Comparison of ENCODE assay signal across 12 cellular contexts in genomic region chr5:139019880-139020279, GRCh38.
"Had no signal": no experiment of that assay in that cellular context is flagged by ENCODE, and none has a peak within 500 bp of the region (broad histone marks: within the 10 kb centered on the region; RNA-seq: fewer than 3 reads in every experiment).

No MANE protein-coding gene starts in this region.

- ATAC-seq: activated CD4-positive, alpha-beta T cell treated with anti-CD3 and anti-CD28 coated beads for 36 hours; activated CD8-positive, alpha-beta memory T cell treated with anti-CD3 and anti-CD28 coated beads, Interleukin-2, amount 10 ng/mL, durations not matched to agents 7 days and 5 days; T-helper 17 cell had no signal

- H3K4me3 ChIP-seq: dorsolateral prefrontal cortex had no signal

- H3K27me3 ChIP-seq: dorsolateral prefrontal cortex had no signal

- DNase-seq: activated CD4-positive, alpha-beta memory T cell treated with anti-CD3 and anti-CD28 coated beads for 36 hours; activated CD4-positive, alpha-beta T cell treated with anti-CD3 and anti-CD28 coated beads for 36 hours; activated CD8-positive, alpha-beta memory T cell treated with anti-CD3 and anti-CD28 coated beads, Interleukin-2, amount 10 ng/mL, durations not matched to agents 7 days and 5 days; activated naive CD4-positive, alpha-beta T cell treated with anti-CD3 and anti-CD28 coated beads, Interleukin-2, amount 10 ng/mL, durations not matched to agents 7 days and 5 days; activated T-cell treated with anti-CD3 and anti-CD28 coated beads, Interleukin-2, amount 50 U/mL, for 1 hour; dorsolateral prefrontal cortex; foreskin fibroblast; hypothalamus; kidney glomerular epithelial cell; stimulated activated CD4-positive, alpha-beta T cell treated with anti-CD3 and anti-CD28 coated beads, Interleukin-4, amount 100 ng/mL, for 24 hours; stimulated activated naive CD4-positive, alpha-beta T cell; T-helper 17 cell had no signal
